In genomic region chr7:18386590-18386989, GRCh38 we compare ENCODE assay signal across 22 cellular contexts.
"Had no signal": no experiment of that assay in that cellular context is flagged by ENCODE, and none has a peak within 500 bp of the region (broad histone marks: within the 10 kb centered on the region; RNA-seq: fewer than 3 reads in every experiment).

No MANE protein-coding gene starts in this region.

- H3K4me1 Mint-ChIP-seq: activated CD4-positive, alpha-beta memory T cell treated with anti-CD3 and anti-CD28 coated beads, Interleukin-2, amount 10 ng/mL, durations not matched to agents 7 days and 5 days; activated CD4-positive, alpha-beta T cell treated with anti-CD3 and anti-CD28 coated beads, Interleukin-2, amount 10 ng/mL, durations not matched to agents 24 days and 14 days; activated naive CD4-positive, alpha-beta T cell treated with anti-CD3 and anti-CD28 coated beads, Interleukin-2, amount 10 ng/mL, durations not matched to agents 7 days and 5 days had no signal

- H3K27me3 ChIP-seq: foreskin keratinocyte, neutrophil, pancreas, upper lobe of left lung had no signal

- H3K9me3 ChIP-seq: left ventricle myocardium inferior, neutrophil, pancreas, psoas muscle, upper lobe of left lung had no signal

- H3K27me3 Mint-ChIP-seq: activated naive CD4-positive, alpha-beta T cell treated with anti-CD3 and anti-CD28 coated beads, Interleukin-2, amount 10 ng/mL, durations not matched to agents 7 days and 5 days had no signal

- H3K4me3 Mint-ChIP-seq: activated CD4-positive, alpha-beta memory T cell treated with anti-CD3 and anti-CD28 coated beads, Interleukin-2, amount 10 ng/mL, durations not matched to agents 7 days and 5 days; activated CD4-positive, alpha-beta T cell treated with anti-CD3 and anti-CD28 coated beads, Interleukin-2, amount 10 ng/mL, durations not matched to agents 24 days and 14 days; activated naive CD4-positive, alpha-beta T cell treated with anti-CD3 and anti-CD28 coated beads, Interleukin-2, amount 10 ng/mL, durations not matched to agents 7 days and 5 days; activated T-cell treated with anti-CD3 and anti-CD28 coated beads, Interleukin-2, amount 50 U/mL, for 72 hours; endodermal cell; naive thymus-derived CD8-positive, alpha-beta T cell had no signal

- H3K36me3 ChIP-seq: left ventricle myocardium inferior, neutrophil, pancreas, upper lobe of left lung had no signal

- H3K9me3 Mint-ChIP-seq: activated CD4-positive, alpha-beta memory T cell treated with anti-CD3 and anti-CD28 coated beads, Interleukin-2, amount 10 ng/mL, durations not matched to agents 7 days and 5 days; activated CD4-positive, alpha-beta T cell treated with anti-CD3 and anti-CD28 coated beads, Interleukin-2, amount 10 ng/mL, durations not matched to agents 24 days and 14 days; activated naive CD4-positive, alpha-beta T cell treated with anti-CD3 and anti-CD28 coated beads, Interleukin-2, amount 10 ng/mL, durations not matched to agents 7 days and 5 days; activated T-cell treated with anti-CD3 and anti-CD28 coated beads, Interleukin-2, amount 50 U/mL, for 72 hours; endodermal cell; naive thymus-derived CD8-positive, alpha-beta T cell had no signal

- H3K27ac Mint-ChIP-seq: activated CD4-positive, alpha-beta memory T cell treated with anti-CD3 and anti-CD28 coated beads, Interleukin-2, amount 10 ng/mL, durations not matched to agents 7 days and 5 days; activated CD4-positive, alpha-beta T cell treated with anti-CD3 and anti-CD28 coated beads, Interleukin-2, amount 10 ng/mL, durations not matched to agents 24 days and 14 days; activated naive CD4-positive, alpha-beta T cell treated with anti-CD3 and anti-CD28 coated beads, Interleukin-2, amount 10 ng/mL, durations not matched to agents 7 days and 5 days; activated T-cell treated with anti-CD3 and anti-CD28 coated beads, Interleukin-2, amount 50 U/mL, for 72 hours; endodermal cell; naive thymus-derived CD8-positive, alpha-beta T cell had no signal

- ATAC-seq: activated T-cell treated with anti-CD3 and anti-CD28 coated beads, Interleukin-2, amount 50 U/mL, for 72 hours; foreskin keratinocyte; naive thymus-derived CD8-positive, alpha-beta T cell; psoas muscle; right cardiac atrium; stimulated activated naive CD8-positive, alpha-beta T cell treated with anti-CD3 and anti-CD28 coated beads, Interleukin-15, Interleukin-2, amounts not matched to agents 100 U/mL and 50 U/mL, for 24 hours had no signal

- H3K4me1 ChIP-seq: foreskin keratinocyte, pancreas had no signal

- H3K36me3 Mint-ChIP-seq: activated naive CD4-positive, alpha-beta T cell treated with anti-CD3 and anti-CD28 coated beads, Interleukin-2, amount 10 ng/mL, durations not matched to agents 7 days and 5 days; naive thymus-derived CD8-positive, alpha-beta T cell had no signal

- DNase-seq: activated CD4-positive, alpha-beta memory T cell treated with anti-CD3 and anti-CD28 coated beads, Interleukin-2, amount 10 ng/mL, durations not matched to agents 7 days and 5 days; activated CD4-positive, alpha-beta T cell treated with anti-CD3 and anti-CD28 coated beads, Interleukin-2, amount 10 ng/mL, durations not matched to agents 24 days and 14 days; activated CD4-positive, CD25-positive, alpha-beta regulatory T cell; activated effector memory CD4-positive, alpha-beta T cell treated with Interleukin-2 at 50 U/mL for 16 hours; activated naive CD4-positive, alpha-beta T cell treated with anti-CD3 and anti-CD28 coated beads, Interleukin-2, amount 10 ng/mL, durations not matched to agents 7 days and 5 days; activated T-cell treated with anti-CD3 and anti-CD28 coated beads, Interleukin-2, amount 50 U/mL, for 72 hours; cerebellar nuclear complex; endodermal cell; foreskin keratinocyte; hypothalamus; left ventricle myocardium inferior; naive thymus-derived CD8-positive, alpha-beta T cell; pancreas; psoas muscle; right cardiac atrium; stimulated activated CD4-positive, alpha-beta T cell treated with anti-CD3 and anti-CD28 coated beads, Interleukin-12 subunit alpha, Interleukin-12 subunit beta, amount 100 ng/mL, for 4 hours; stimulated activated CD4-positive, alpha-beta T cell treated with anti-CD3 and anti-CD28 coated beads, Interleukin-4, amount 100 ng/mL, for 4 hours; stimulated activated naive CD8-positive, alpha-beta T cell treated with anti-CD3 and anti-CD28 coated beads, Interleukin-15, Interleukin-2, amounts not matched to agents 100 U/mL and 50 U/mL, for 24 hours; T1000; upper lobe of left lung had no signal

- H3K4me3 ChIP-seq: coronary artery, left ventricle myocardium inferior, pancreas, psoas muscle, upper lobe of left lung had no signal
